In the genomic region with DNA sequence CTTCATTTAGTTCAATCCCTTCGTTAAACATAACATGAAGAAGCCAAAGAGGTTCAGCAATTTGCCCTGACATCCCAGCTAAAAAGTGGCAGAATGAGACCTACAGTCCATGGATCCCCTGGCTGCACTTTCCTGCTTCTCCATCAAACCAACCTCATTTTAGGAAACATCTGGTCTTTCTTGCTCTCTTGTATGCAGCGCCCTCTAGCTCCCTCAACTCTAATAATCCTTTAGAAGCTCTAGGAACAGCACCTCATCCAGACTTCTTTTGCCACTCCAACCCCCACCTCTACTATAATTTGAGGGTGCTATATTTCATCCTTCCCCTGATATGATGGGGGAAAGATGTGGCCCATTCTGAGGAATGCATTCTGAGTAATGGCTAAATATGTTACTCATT, we compare ENCODE assay signal across 8 cellular contexts. TPM values are rescaled to one million over a fixed set of nuclear protein-coding genes. Genes with fewer than 3 reads are reported as not detected.
DNase-seq lines count a peak whose midpoint lies in the region; ATAC-seq and TF ChIP-seq lines count a peak whose summit lies in the region.

No MANE protein-coding gene starts in this region.

- H3K4me3 ChIP-seq in BLaER1 (no peak overlapping the region), ascending aorta (no peak overlapping the region)

- H3K27me3 ChIP-seq in BLaER1 (no peaks in the 10 kb centered on the region), ascending aorta (no peaks in the 10 kb centered on the region)

- DNase-seq in NCI-H1694 (lab: John Stamatoyannopoulos, UW) (peak; percentile 32), ascending aorta (ENCODE audit: low spot score in 2 of 2) (no peak), iris pigment epithelial cell (ENCODE audit: low read depth) (peak; percentile 71), HK-2 (ENCODE audit: unreplicated experiment) (no peak)

- H3K4me1 ChIP-seq in BLaER1 (peaks cover 37% of the 10 kb centered on the region), ascending aorta (peaks cover 4 to 13% of the 10 kb centered on the region in 2 donors)

- no peak overlapping the region for H3K9ac ChIP-seq in BLaER1

- 0 out of 2 replicates have a peak overlapping the region, but pooled peaks have one; percentile 7 for H3K4me2 ChIP-seq in BLaER1

- TF ChIP-seq CTCF in GM12872 (IDR thresholded peaks at IDR 0.05; ENCODE audit: insufficient read depth, low read depth, low read length) = peak; percentile 68
- peak in 2 of 3 experiments; percentile 31 to 51 for TF ChIP-seq CTCF in ascending aorta (IDR thresholded peaks at IDR 0.05)

- no peaks in the 10 kb centered on the region for H4K20me1 ChIP-seq in BLaER1

- no peaks in the 10 kb centered on the region for H3K9me3 ChIP-seq in BLaER1
- H3K9me3 ChIP-seq in ascending aorta = no peaks in the 10 kb centered on the region

- ATAC-seq in GM19452 (IDR thresholded peaks at IDR 0.05; ENCODE audit: unreplicated experiment) (no peak), GM21619 (IDR thresholded peaks at IDR 0.05; ENCODE audit: unreplicated experiment) (no peak)

- intact Hi-C loops in ascending aorta (cut with DNase I) = no loop called here

- peaks cover 27% of the 10 kb centered on the region for H3K36me3 ChIP-seq in BLaER1
- H3K36me3 ChIP-seq in ascending aorta = peaks cover 3% of the 10 kb centered on the region in 2 donors

- H3K27ac ChIP-seq in BLaER1 = no peak overlapping the region
- no peak overlapping the region for H3K27ac ChIP-seq in ascending aorta

RNA-seq across cellular contexts. Expression of gene CNTF, which starts 7.4 kb away (rescaled TPM):
- total RNA-seq in ascending aorta = 1.9 TPM

RNA-seq across cellular contexts. Expression of gene ZFP91, which starts 51.0 kb away (rescaled TPM):
- total RNA-seq in ascending aorta = 32.5 TPM

RNA-seq across cellular contexts. Expression of gene LPXN, which starts 54.2 kb away (rescaled TPM):
- 2.1 TPM for total RNA-seq in ascending aorta

Comparison
In these comparisons a context has a peak if more than half of its experiments do, and no peak if none do; other contexts are left out.
1. DNase-seq: peak in NCI-H1694 (single experiment) and iris pigment epithelial cell (single experiment); none in ascending aorta (0 of 2) and HK-2 (single experiment).